In the genomic region with DNA sequence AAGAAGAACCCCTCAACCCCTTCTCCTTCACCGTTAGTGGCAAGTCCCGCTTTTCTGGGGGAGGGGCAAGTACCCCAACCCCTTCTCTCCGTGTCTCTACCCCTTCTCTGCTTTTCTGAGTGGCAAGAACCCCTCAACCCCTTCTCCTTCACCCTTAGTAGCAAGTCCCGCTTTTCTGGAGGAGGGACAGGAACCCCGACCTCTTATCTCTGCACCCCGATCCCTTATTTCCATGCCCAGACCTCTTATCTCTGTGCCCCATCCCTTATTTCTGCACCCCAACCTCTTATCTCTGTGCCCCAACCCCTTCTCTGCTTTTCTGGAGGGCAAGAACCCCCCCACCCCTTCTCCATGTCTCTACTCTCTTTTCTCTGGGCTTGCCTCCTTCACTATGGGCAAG, we compare ENCODE assay signal across 14 cellular contexts. TPM values are rescaled to one million over a fixed set of nuclear protein-coding genes. Genes with fewer than 3 reads are reported as not detected.
"Had no signal": no experiment of that assay in that cellular context is flagged by ENCODE, and none has a peak within 500 bp of the region (broad histone marks: within the 10 kb centered on the region; RNA-seq: fewer than 3 reads in every experiment).

No MANE protein-coding gene starts in this region.

RNA-seq across cellular contexts. Expression of a gene that starts 22.8 kb away (rescaled TPM):
- total RNA-seq: activated B cell treated with CpG ODN at 0.5 μM for 24 hours; activated CD4-positive, alpha-beta memory T cell treated with anti-CD3 and anti-CD28 coated beads for 36 hours; activated CD4-positive, alpha-beta memory T cell treated with anti-CD3 and anti-CD28 coated beads, Interleukin-2, amount 10 ng/mL, durations not matched to agents 7 days and 5 days; activated CD4-positive, alpha-beta T cell treated with anti-CD3 and anti-CD28 coated beads for 36 hours; activated CD4-positive, alpha-beta T cell treated with anti-CD3 and anti-CD28 coated beads, Interleukin-2, amount 10 ng/mL, durations not matched to agents 24 days and 14 days; activated CD4-positive, alpha-beta T cell treated with anti-CD3 and anti-CD28 coated beads, Interleukin-2, amount 10 ng/mL, durations not matched to agents 7 days and 5 days; activated CD8-positive, alpha-beta memory T cell treated with anti-CD3 and anti-CD28 coated beads for 36 hours; activated CD8-positive, alpha-beta memory T cell treated with anti-CD3 and anti-CD28 coated beads, Interleukin-2, amount 10 ng/mL, durations not matched to agents 7 days and 5 days; activated CD8-positive, alpha-beta T cell treated with anti-CD3 and anti-CD28 coated beads for 36 hours; activated CD8-positive, alpha-beta T cell treated with anti-CD3 and anti-CD28 coated beads, Interleukin-2, amount 10 ng/mL, durations not matched to agents 7 days and 5 days; T-cell; T-helper 1 cell treated with Interleukin-12 subunit alpha and Interleukin-12 subunit beta and Interleukin-4 antibody, amounts not matched to agents 30 ng/mL and 1 ng/mL, for 36 hours; T-helper 17 cell; T-helper 2 cell treated with Interferon-gamma antibody and Interleukin-4, amounts not matched to agents 100 ng/mL and 5 ng/mL, for 36 hours had no signal

RNA-seq across cellular contexts. Expression of a gene that starts 38.5 kb away (rescaled TPM):
- total RNA-seq: activated B cell treated with CpG ODN at 0.5 μM for 24 hours; activated CD4-positive, alpha-beta memory T cell treated with anti-CD3 and anti-CD28 coated beads for 36 hours; activated CD4-positive, alpha-beta memory T cell treated with anti-CD3 and anti-CD28 coated beads, Interleukin-2, amount 10 ng/mL, durations not matched to agents 7 days and 5 days; activated CD4-positive, alpha-beta T cell treated with anti-CD3 and anti-CD28 coated beads for 36 hours; activated CD4-positive, alpha-beta T cell treated with anti-CD3 and anti-CD28 coated beads, Interleukin-2, amount 10 ng/mL, durations not matched to agents 24 days and 14 days; activated CD4-positive, alpha-beta T cell treated with anti-CD3 and anti-CD28 coated beads, Interleukin-2, amount 10 ng/mL, durations not matched to agents 7 days and 5 days; activated CD8-positive, alpha-beta memory T cell treated with anti-CD3 and anti-CD28 coated beads for 36 hours; activated CD8-positive, alpha-beta memory T cell treated with anti-CD3 and anti-CD28 coated beads, Interleukin-2, amount 10 ng/mL, durations not matched to agents 7 days and 5 days; activated CD8-positive, alpha-beta T cell treated with anti-CD3 and anti-CD28 coated beads for 36 hours; activated CD8-positive, alpha-beta T cell treated with anti-CD3 and anti-CD28 coated beads, Interleukin-2, amount 10 ng/mL, durations not matched to agents 7 days and 5 days; T-cell; T-helper 1 cell treated with Interleukin-12 subunit alpha and Interleukin-12 subunit beta and Interleukin-4 antibody, amounts not matched to agents 30 ng/mL and 1 ng/mL, for 36 hours; T-helper 17 cell; T-helper 2 cell treated with Interferon-gamma antibody and Interleukin-4, amounts not matched to agents 100 ng/mL and 5 ng/mL, for 36 hours had no signal
